In the genomic region with DNA sequence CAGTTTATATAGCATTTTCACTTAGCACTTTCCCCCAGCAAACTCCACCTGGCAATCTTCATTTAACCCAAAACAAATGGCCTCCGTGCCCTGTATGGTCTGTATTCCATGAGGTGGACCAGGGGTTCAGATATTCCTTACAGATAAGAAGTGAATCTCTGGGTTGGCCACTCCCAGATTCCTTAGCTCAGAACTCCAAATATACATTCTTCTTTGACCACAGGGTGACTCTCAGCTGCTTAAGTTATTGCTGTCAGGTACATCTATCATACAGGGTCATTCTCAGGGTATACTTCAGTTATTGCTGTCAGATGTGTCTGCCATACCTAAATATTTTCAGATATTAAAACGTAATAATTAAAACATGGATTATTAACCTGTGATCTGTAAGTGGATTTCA, we compare ENCODE assay signal across 14 cellular contexts.
DNase-seq lines count a peak whose midpoint lies in the region; ATAC-seq and TF ChIP-seq lines count a peak whose summit lies in the region.
"Had no signal": no experiment of that assay in that cellular context is flagged by ENCODE, and none has a peak within 500 bp of the region (broad histone marks: within the 10 kb centered on the region; RNA-seq: fewer than 3 reads in every experiment).

No MANE protein-coding gene starts in this region.

- CTCF ChIA-PET in SK-N-SH (lab: Yijun Ruan, JAX), result no interaction called here

- DNase-seq in EL (peak; percentile 52), LoVo (ENCODE audit: low spot score) (peak; percentile 17), SK-N-SH (no peak), glomerular visceral epithelial cell (ENCODE audit: extremely low spot score) (peak; percentile 15), uterus (no peak), AG20443 (ENCODE audit: low spot score) (no peak), G401 (ENCODE audit: low spot score) (no peak)
- DNase-seq: BE2C; CD4-positive, alpha-beta memory T cell; DMS79; GOT3; NCI-H1092; SW 1271 had no signal

- H3K9me3 ChIP-seq in SK-N-SH (no peaks in the 10 kb centered on the region), uterus (no peaks in the 10 kb centered on the region)
- H3K9me3 ChIP-seq: BE2C had no signal

- H3K4me1 ChIP-seq in SK-N-SH (ENCODE audit: control insufficient read depth in 1 of 2, insufficient read depth in 2 of 2, low read depth in 1 of 2, low read length in 1 of 2), result no peaks in the 10 kb centered on the region
- H3K4me1 ChIP-seq in uterus, result no peaks in the 10 kb centered on the region

- H3K4me3 ChIP-seq in SK-N-SH (ENCODE audit: low read depth in 2 of 2, low read length in 1 of 2), result no peak overlapping the region
- no peak overlapping the region for H3K4me3 ChIP-seq in uterus

- H3K27me3 ChIP-seq in SK-N-SH (ENCODE audit: insufficient read depth), result no peaks in the 10 kb centered on the region
- no peaks in the 10 kb centered on the region for H3K27me3 ChIP-seq in uterus
- H3K27me3 ChIP-seq: BE2C had no signal

- H4K20me1 ChIP-seq in SK-N-SH (ENCODE audit: insufficient read depth), result no peaks in the 10 kb centered on the region

- ATAC-seq in GM21515 (IDR thresholded peaks at IDR 0.05; ENCODE audit: unreplicated experiment), result no peak

- no peak overlapping the region for H2AFZ ChIP-seq in SK-N-SH (ENCODE audit: low read depth)

- intact Hi-C loops in uterus (cut with DNase I; ENCODE audit: low total_unique reads), result no loop called here

- no peak for TF ChIP-seq RAD21 in SK-N-SH (IDR thresholded peaks at IDR 0.05; ENCODE audit: low read length)

- H3K27ac ChIP-seq in SK-N-SH (ENCODE audit: low read depth in 2 of 2, low read length in 1 of 2) (peak overlapping the region in 1 of 2 experiments; percentile 23; a peak in 1 of 4 replicates), uterus (no peak overlapping the region)

- no peak overlapping the region for H3K4me2 ChIP-seq in SK-N-SH

- POLR2A ChIA-PET in SK-N-SH (lab: Yijun Ruan, JAX), result no interaction called here

- 37% methylated on average over 2 of the region's 2 CpGs for WGBS in SK-N-SH (ENCODE audit: low lambda C conversion rate)

- no peaks in the 10 kb centered on the region for H3K9me2 ChIP-seq in SK-N-SH

- no peaks in the 10 kb centered on the region for H3K79me2 ChIP-seq in SK-N-SH (ENCODE audit: insufficient read depth)

- no peaks in the 10 kb centered on the region for H3F3A ChIP-seq in SK-N-SH (replicated peaks; ENCODE audit: insufficient read depth)

- TF ChIP-seq EP300 in SK-N-SH (IDR thresholded peaks at IDR 0.05; ENCODE audit: borderline replicate concordance in 1 of 2, low read depth in 1 of 2, low read length in 1 of 2), result no peak

- TF ChIP-seq CTCF in SK-N-SH (IDR thresholded peaks at IDR 0.05), result no peak
- no peak for TF ChIP-seq CTCF in uterus (IDR thresholded peaks at IDR 0.05)

- in situ Hi-C loops in G401 (cut with HindIII; ENCODE audit: low sequenced_read_pairs), result no loop called here

- no peak overlapping the region for H3K9ac ChIP-seq in SK-N-SH

- H3K36me3 ChIP-seq in SK-N-SH (replicated peaks in 1 of 2; ENCODE audit: control insufficient read depth in 1 of 2, insufficient read depth in 2 of 2, low read length in 1 of 2) (no peaks in the 10 kb centered on the region), uterus (no peaks in the 10 kb centered on the region)
- H3K36me3 ChIP-seq: BE2C had no signal

- no peak for TF ChIP-seq POLR2A in uterus (IDR thresholded peaks at IDR 0.05)

TF ChIP-seq in SK-N-SH, 30 proteins besides CTCF, POLR2A, EP300 and RAD21:
- TF ChIP-seq, protein P1, sequence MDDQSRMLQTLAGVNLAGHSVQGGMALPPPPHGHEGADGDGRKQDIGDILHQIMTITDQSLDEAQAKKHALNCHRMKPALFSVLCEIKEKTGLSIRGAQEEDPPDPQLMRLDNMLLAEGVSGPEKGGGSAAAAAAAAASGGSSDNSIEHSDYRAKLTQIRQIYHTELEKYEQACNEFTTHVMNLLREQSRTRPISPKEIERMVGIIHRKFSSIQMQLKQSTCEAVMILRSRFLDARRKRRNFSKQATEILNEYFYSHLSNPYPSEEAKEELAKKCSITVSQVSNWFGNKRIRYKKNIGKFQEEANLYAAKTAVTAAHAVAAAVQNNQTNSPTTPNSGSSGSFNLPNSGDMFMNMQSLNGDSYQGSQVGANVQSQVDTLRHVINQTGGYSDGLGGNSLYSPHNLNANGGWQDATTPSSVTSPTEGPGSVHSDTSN (IDR thresholded peaks at IDR 0.05), result peak; percentile 48; the same call in 1 of the 2 replicates
- TF ChIP-seq SMC3 (IDR thresholded peaks at IDR 0.05; ENCODE audit: low read depth, low read length), result no peak

Comparison
In these comparisons a context has a peak if more than half of its experiments do, and no peak if none do; other contexts are left out.
1. DNase-seq: peak in EL (single experiment), LoVo (single experiment) and glomerular visceral epithelial cell (single experiment); none in SK-N-SH (single experiment), uterus (0 of 2), AG20443 (single experiment) and G401 (single experiment).